Comparison of ENCODE assay signal across 8 cellular contexts in the genomic region with DNA sequence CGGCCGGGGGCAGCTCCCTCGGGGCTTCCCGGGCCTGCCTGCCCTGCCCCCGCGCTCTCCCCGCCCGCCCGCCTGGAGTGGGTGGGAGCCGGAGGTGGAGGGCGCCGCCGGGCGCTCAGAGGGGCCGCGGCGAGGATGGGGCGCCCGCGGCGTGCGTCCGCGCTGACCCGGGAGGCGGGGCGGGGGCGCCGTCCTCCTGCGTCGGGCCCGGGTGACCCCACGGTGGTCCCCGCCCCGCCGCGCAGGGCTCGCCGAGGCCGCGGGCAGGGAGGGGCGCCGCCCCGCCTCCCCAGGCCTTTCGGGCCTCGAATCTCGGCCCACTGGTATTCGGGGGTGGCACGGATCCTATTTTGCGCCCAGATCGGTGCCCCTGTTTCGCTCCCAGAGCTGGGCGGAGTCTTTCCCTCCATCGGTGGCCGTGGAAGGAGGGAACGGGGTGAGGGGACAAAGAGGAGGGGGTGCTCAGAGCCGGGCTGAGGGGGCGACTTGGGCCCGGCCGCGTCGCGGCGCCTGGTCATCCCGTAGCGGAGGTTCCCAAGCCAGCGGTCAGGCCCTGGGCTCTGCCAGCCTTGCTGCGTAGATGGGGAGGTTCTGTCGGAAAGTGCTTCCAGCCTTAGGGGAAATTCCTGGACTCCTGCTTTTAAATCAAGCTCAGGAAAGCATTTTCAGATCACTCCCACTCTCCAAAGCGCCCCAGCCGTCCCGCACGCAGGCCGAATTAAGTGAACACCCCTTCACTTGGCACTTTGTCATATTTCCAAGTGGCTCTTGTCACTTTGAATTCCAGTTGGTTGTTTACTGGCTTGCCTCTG. TPM values are rescaled to one million over a fixed set of nuclear protein-coding genes. Genes with fewer than 3 reads are reported as not detected.
A peak's percentile ranks its signal among the peaks of the same experiment; 100 is the strongest.
DNase-seq lines count a peak whose midpoint lies in the region; ATAC-seq and TF ChIP-seq lines count a peak whose summit lies in the region.

No MANE protein-coding gene starts in this region.

- peak; percentile 87 for DNase-seq in ELF-1 (ENCODE audit: low read depth, low spot score)
- DNase-seq in fibroblast of gingiva (ENCODE audit: low read depth): peak; percentile 55
- peak; percentile 42 for DNase-seq in transverse colon
- DNase-seq in effector CD8-positive, alpha-beta T cell (lab: John Stamatoyannopoulos, UW): no peak

- H3K36me3 ChIP-seq in muscle layer of duodenum (ENCODE audit: control insufficient read depth in 1 of 2, insufficient read depth in 2 of 2, low read length in 2 of 2) (no peaks in the 10 kb centered on the region), transverse colon (no peaks in the 10 kb centered on the region)

- H3K4me1 ChIP-seq in muscle layer of duodenum (ENCODE audit: control insufficient read depth in 1 of 2, insufficient read depth in 2 of 2, low read length in 2 of 2) (peaks cover 0 to 5% of the 10 kb centered on the region in 2 donors), transverse colon (peaks cover 0 to 28% (median 15%) of the 10 kb centered on the region in 4 donors)

- 8% methylated on average over 52 of the region's 74 CpGs; no CpG with 5 or more reads in 1 of the 2 donors for WGBS in transverse colon (ENCODE audit: low coverage in 1 of 2), 2 donors

- TF ChIP-seq EP300 in transverse colon (IDR thresholded peaks at IDR 0.05; ENCODE audit: low read depth): no peak

- H3K9me3 ChIP-seq in muscle layer of duodenum (ENCODE audit: control insufficient read depth in 1 of 2, low read length in 2 of 2): no peaks in the 10 kb centered on the region
- H3K9me3 ChIP-seq in transverse colon: no peaks in the 10 kb centered on the region

- ATAC-seq in GM21367 (IDR thresholded peaks at IDR 0.05; ENCODE audit: unreplicated experiment): peak; percentile 48
- peak; percentile 49 for ATAC-seq in HG03571 (IDR thresholded peaks at IDR 0.05; ENCODE audit: unreplicated experiment)

- H3K27me3 ChIP-seq in muscle layer of duodenum (ENCODE audit: low read depth, low read length): no peaks in the 10 kb centered on the region
- H3K27me3 ChIP-seq in transverse colon: no peaks in the 10 kb centered on the region

- no peak for TF ChIP-seq POLR2A in transverse colon (IDR thresholded peaks at IDR 0.05)

- peak overlapping the region; percentile 76 to 81 for H3K4me3 ChIP-seq in muscle layer of duodenum (ENCODE audit: low read depth in 1 of 2, low read length in 2 of 2)
- H3K4me3 ChIP-seq in transverse colon: peak overlapping the region; percentile 94 to 98 (median 98)

- H3K27ac ChIP-seq in VCaP: peak overlapping the region; percentile 99
- H3K27ac ChIP-seq in muscle layer of duodenum (ENCODE audit: low read length): peak overlapping the region; percentile 86
- H3K27ac ChIP-seq in transverse colon: peak overlapping the region; percentile 97 to 98 (median 98)

- intact Hi-C loops in transverse colon (cut with DNase I; ENCODE audit: low total_unique reads): no loop called here

- TF ChIP-seq CTCF in VCaP (conservative IDR thresholded peaks at IDR 0.05) (no peak), transverse colon (IDR thresholded peaks at IDR 0.05) (no peak)

- in situ Hi-C loops in transverse colon (cut with MboI; ENCODE audit: low pct_ligation_motif_present in 1 of 4, low pct_unique_long_range_greater_than_20kb in 1 of 4, low sequenced_read_pairs in 3 of 4): no loop called here

RNA-seq across cellular contexts. Expression of a gene that starts 0.5 kb away (rescaled TPM):
- 100 to 1,000 TPM; 119 to 299 (median 149) TPM for total RNA-seq in transverse colon

RNA-seq across cellular contexts. Expression of a gene that starts 17.9 kb away (rescaled TPM):
- total RNA-seq in transverse colon: 10 to 100 TPM in 3 of 4 donors, 1 to 10 TPM in 1; 4.6 to 92.0 (median 62.6) TPM
